8 cellular contexts compared by ENCODE assay signal in the genomic region with DNA sequence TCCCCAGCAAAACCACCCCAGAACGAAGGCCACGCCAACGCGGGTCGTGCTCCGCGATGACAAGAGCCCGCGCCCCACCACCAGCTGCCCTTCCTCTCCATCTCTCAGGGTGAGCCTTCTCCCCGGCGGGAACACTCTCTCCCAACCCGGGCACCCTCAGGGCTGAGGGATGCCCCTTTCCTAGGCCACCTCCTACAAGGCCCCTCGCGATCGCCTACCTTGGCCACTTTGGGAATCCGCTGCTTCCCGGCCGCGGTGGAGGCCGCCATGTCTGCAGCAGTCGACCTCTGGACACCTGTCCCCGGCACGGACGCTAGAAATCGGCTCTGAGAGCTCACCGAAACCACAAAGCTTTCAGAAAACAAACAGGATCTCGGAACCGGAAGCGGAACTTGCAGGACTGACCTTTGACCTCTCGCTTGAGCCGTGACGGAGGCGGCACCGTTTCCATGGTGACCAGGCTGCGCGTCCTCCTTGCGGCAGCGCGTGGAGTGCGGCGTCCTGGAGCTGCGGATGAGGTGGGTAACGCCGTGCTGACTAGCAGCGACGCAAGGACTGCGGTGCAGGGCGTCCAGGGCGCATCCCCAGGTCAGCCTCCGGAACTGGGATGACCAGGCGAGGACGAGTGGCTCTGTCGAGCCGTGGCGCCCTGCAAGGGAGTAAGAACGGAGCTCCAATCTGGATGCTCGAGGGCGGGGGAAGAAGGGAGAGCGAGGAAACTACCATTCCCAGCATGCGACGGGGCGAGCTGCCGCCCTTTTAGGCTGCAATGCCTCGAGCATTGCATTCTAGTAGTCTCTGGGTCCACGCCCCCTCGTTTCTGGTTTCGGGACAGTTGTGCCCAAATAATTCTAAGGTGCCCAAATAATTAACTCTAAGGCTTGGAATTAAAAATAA. TPM values are rescaled to one million over a fixed set of nuclear protein-coding genes. Genes with fewer than 3 reads are reported as not detected.
DNase-seq lines count a peak whose midpoint lies in the region; ATAC-seq, FAIRE-seq and TF ChIP-seq lines count a peak whose summit lies in the region.

A gene with protein sequence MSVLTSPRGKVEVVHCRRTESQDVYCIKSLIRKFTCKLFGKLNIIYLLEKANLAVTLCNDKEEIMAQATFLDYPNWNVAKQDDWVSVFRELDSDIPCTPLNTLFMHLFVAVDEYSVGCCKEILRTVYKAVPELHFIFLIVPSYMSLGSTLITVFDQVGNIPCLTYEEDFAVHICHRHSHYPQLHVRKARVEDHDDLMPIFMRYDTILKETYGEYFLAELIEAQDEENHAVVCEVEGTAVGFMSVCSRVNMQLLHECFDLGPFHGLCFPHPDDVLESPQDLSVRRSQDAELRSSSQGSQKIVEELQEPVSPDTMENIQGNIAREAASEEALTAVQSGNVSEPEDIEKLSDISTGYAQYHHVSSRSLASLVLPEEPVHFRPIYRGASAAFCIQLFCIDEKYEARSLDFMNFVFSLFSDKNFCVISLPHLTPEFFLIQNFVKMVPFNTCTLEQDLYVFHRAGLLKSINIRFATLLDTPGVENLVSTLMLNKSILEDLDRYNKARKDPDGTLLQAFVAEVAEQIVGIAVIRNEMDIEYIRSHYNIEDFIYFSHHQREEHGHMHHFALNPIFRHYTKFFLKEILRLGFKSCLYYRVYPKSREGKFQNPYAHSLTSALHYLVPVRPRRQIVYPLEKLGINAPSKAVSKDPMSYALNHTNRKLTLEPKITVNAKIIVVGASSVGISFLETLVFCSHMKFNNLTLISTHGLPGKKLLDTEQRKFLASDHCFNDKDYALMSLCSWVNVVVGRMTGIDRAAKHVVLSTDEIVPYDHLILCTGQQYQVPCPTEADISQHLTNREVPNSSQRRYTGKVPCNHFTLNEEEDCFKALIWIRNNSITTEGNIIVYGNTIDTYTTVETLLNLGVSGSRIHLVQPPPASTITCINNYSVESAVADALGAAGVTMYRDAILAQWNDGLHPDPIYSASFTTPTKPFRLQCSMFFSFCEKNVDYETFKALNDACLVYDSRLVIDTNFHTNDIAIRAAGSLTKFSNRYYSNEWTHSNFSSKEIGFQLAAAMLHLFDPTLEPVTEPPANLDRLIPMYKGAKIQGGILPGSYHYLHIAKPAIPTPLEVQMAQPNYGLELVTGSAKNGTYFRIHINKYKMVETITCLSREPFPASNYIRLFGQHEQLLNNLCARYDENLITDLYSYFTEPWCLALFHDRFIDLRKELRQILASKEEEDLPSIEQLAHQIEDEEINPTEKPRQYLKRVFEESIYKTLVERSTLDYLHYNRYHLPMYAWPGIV (plus strand): TSS at position 459 of the 897 bp plus-strand sequence. CDS start 4,122 bp downstream, outside the sequence.
A gene (minus strand): TSS at position 393 of the 897 bp plus-strand sequence. CDS start 124 bp downstream, at position 269.

- H3K27me3 ChIP-seq in cardiac muscle cell = peaks cover 5% of the 10 kb centered on the region
- no peaks in the 10 kb centered on the region for H3K27me3 ChIP-seq in pancreas
- H3K27me3 ChIP-seq in tibial artery = no peaks in the 10 kb centered on the region

- H3K27ac ChIP-seq in adipose tissue (ENCODE audit: low read depth, low read length) (peak within 1 kb of the TSS; percentile 12), cardiac muscle cell (peak within 1 kb of the TSS; percentile 81), pancreas (peak within 1 kb of the TSS; percentile 74 to 90 (median 89)), tibial artery (peak within 1 kb of the TSS; percentile 88)

- WGBS in adipose tissue, 3 donors = 0 to 1% (median 0%) methylated on average over 67 of the region's 67 CpGs
- WGBS in pancreas, 2 donors = 0% methylated on average over 67 of the region's 67 CpGs

- H3K36me3 ChIP-seq in cardiac muscle cell (peaks cover 19% of the 10 kb centered on the region), pancreas (peaks cover 2 to 24% (median 7%) of the 10 kb centered on the region in 3 donors), tibial artery (peaks cover 30 to 33% (median 31%) of the 10 kb centered on the region in 3 donors)

- peak; percentile 100 for FAIRE-seq in GM12891 (lab: Jason Lieb, UNC)
- peak; percentile 85 for FAIRE-seq in pancreas (lab: Jason Lieb, UNC)

- peaks cover 8% of the 10 kb centered on the region for H3K4me1 ChIP-seq in cardiac muscle cell (ENCODE audit: low read depth)
- peaks cover 0 to 11% (median 10%) of the 10 kb centered on the region in 3 donors for H3K4me1 ChIP-seq in pancreas
- peaks cover 0 to 18% (median 12%) of the 10 kb centered on the region in 4 donors for H3K4me1 ChIP-seq in tibial artery

- no peak for TF ChIP-seq CTCF in cardiac muscle cell (IDR thresholded peaks at IDR 0.05; ENCODE audit: low read depth, low read length)
- TF ChIP-seq CTCF in pancreas (IDR thresholded peaks at IDR 0.05) = no peak
- peak in 1 of 2 experiments; percentile 46 for TF ChIP-seq CTCF in tibial artery (IDR thresholded peaks at IDR 0.05)

- intact Hi-C loops in pancreas (cut with DNase I) = no loop called here
- intact Hi-C loops in tibial artery (cut with DNase I; ENCODE audit: low total_unique reads) = loop anchor here (5.0 kb wide), 1 partner anchor 35 kb away; a partner anchor contains a TSS

- DNase-seq in GM12891 (ENCODE audit: insufficient read length, low spot score) (peak; percentile 67), NCI-H1417 treated with DMSO at 0.1 percent for 48 hours (lab: John Stamatoyannopoulos, UW) (peak; percentile 92), SW 1271 (lab: John Stamatoyannopoulos, UW) (peak; percentile 89 to 98), cardiac muscle cell (ENCODE audit: low read depth in 1 of 2, low spot score in 1 of 2) (peak; percentile 95 to 98), pancreas (peak; percentile 96 to 99 (median 96)), tibial artery (peak; percentile 94 to 97)

- H3K4me3 ChIP-seq in cardiac muscle cell (peak within 1 kb of the TSS; percentile 61), pancreas (peak within 1 kb of the TSS; percentile 90 to 95 (median 94)), tibial artery (peak within 1 kb of the TSS; percentile 88)

- peak; percentile 77 for TF ChIP-seq POLR2A in GM12891 (IDR thresholded peaks at IDR 0.05; ENCODE audit: low read depth, low read length)

- H3K9me3 ChIP-seq in cardiac muscle cell (ENCODE audit: low read depth) (no peaks in the 10 kb centered on the region), pancreas (no peaks in the 10 kb centered on the region), tibial artery (no peaks in the 10 kb centered on the region)

- ATAC-seq in HG02798 (IDR thresholded peaks at IDR 0.05; ENCODE audit: poor library complexity, unreplicated experiment) (peak; percentile 95), pancreas (peak; percentile 97 to 100 (median 99))

TF ChIP-seq in GM12891, 5 proteins besides CTCF, POLR2A, EP300 and RAD21:
- TF ChIP-seq POU2F2 (IDR thresholded peaks at IDR 0.05; ENCODE audit: low read depth, low read length) = no peak
- TF ChIP-seq POLR2AphosphoS5 (IDR thresholded peaks at IDR 0.05; ENCODE audit: low read depth, low read length) = peak; percentile 73
- TF ChIP-seq SPI1 (IDR thresholded peaks at IDR 0.05; ENCODE audit: low read depth, low read length) = no peak
- TF ChIP-seq TAF1 (IDR thresholded peaks at IDR 0.05; ENCODE audit: low read depth, low read length) = peak; percentile 65
- TF ChIP-seq PAX5 (IDR thresholded peaks at IDR 0.05; ENCODE audit: insufficient read depth, low read length, severe bottlenecking) = no peak

RNA-seq across cellular contexts. Expression of the first gene that starts in this region (rescaled TPM):
- polyA plus RNA-seq in GM12891 (2012; ENCODE audit: low read depth, missing spikeins) = not detected
- polyA plus RNA-seq in adipose tissue (under 1 TPM in 1 of 3 donors, not detected in 2; 0.24 TPM), cardiac muscle cell (0.44 TPM in 1 of 2 replicates, not detected in the other), pancreas (under 1 TPM; 0.15 to 0.38 TPM)
- total RNA-seq in cardiac muscle cell (not detected in 2 replicates), pancreas (under 1 TPM; 0.19 to 0.53 (median 0.33) TPM)

RNA-seq across cellular contexts. Expression of the second gene that starts in this region (rescaled TPM):
- polyA plus RNA-seq in GM12891 (2012; ENCODE audit: low read depth, missing spikeins) = 10.2 TPM
- polyA plus RNA-seq in adipose tissue (10 to 100 TPM in 1 of 3 donors, 1 to 10 TPM in 2; 4.2 to 14.6 (median 6.0) TPM), cardiac muscle cell (16.4 and 17.4 TPM in 2 replicates), pancreas (10 to 100 TPM in 1 of 2 donors, 1 to 10 TPM in 1; 9.7 to 13.2 TPM)
- total RNA-seq in cardiac muscle cell (18.8 and 24.8 TPM in 2 replicates), pancreas (10 to 100 TPM in 1 of 6 donors, 1 to 10 TPM in 5; 4.4 to 15.5 (median 6.8) TPM)

Comparison
In these comparisons a context has a peak if more than half of its experiments do, and no peak if none do; other contexts are left out.
1. Peak in every context shown above with its lines: DNase-seq, ATAC-seq, H3K4me3 ChIP-seq and H3K27ac ChIP-seq.
2. H3K27ac ChIP-seq: peak in every context shown above with its lines; median percentile 89 in pancreas; 88 in tibial artery; 81 in cardiac muscle cell; 12 in adipose tissue.